Comparison of ENCODE assay signal across 10 cellular contexts in genomic region chr3:37072892-37073291, GRCh38.
DNase-seq lines count a peak whose midpoint lies in the region; ATAC-seq and TF ChIP-seq lines count a peak whose summit lies in the region.
"Had no signal": no experiment of that assay in that cellular context is flagged by ENCODE, and none has a peak within 500 bp of the region (broad histone marks: within the 10 kb centered on the region; RNA-seq: fewer than 3 reads in every experiment).

No MANE protein-coding gene starts in this region.

- peak overlapping the region; percentile 46 for H3K27ac Mint-ChIP-seq in neural crest cell (ENCODE audit: unreplicated experiment)

- TF ChIP-seq CTCF in brain microvascular endothelial cell (IDR thresholded peaks at IDR 0.05; ENCODE audit: low read depth, low read length, missing control alignments) (no peak), neural crest cell (conservative IDR thresholded peaks at IDR 0.05) (no peak)

- no peaks in the 10 kb centered on the region for H3K9me3 Mint-ChIP-seq in neural crest cell

- in situ Hi-C loops in brain microvascular endothelial cell (cut with HindIII; ENCODE audit: low pct_ligation_motif_present, low sequenced_read_pairs), result no loop called here

- ATAC-seq in HG02571 (IDR thresholded peaks at IDR 0.05; ENCODE audit: unreplicated experiment), result no peak

- DNase-seq in Daoy (ENCODE audit: low read depth), result peak; percentile 75
- peak; percentile 76 for DNase-seq in MG63
- peak; percentile 84 for DNase-seq in brain microvascular endothelial cell
- no peak for DNase-seq in neural crest cell (ENCODE audit: low read depth, low spot score)
- no peak for DNase-seq in epidermal melanocyte (ENCODE audit: insufficient read length, low spot score)
- no peak for DNase-seq in activated CD8-positive, alpha-beta memory T cell treated with anti-CD3 and anti-CD28 coated beads, Interleukin-2, amount 50 U/mL, for 48 hours
- DNase-seq in DMS53 treated with DMSO at 0.1 percent for 48 hours (lab: John Stamatoyannopoulos, UW; ENCODE audit: unreplicated experiment), result no peak
- DNase-seq: activated CD8-positive, alpha-beta memory T cell treated with anti-CD3 and anti-CD28 coated beads for 24 hours; effector memory CD4-positive, alpha-beta T cell had no signal

- no peaks in the 10 kb centered on the region for H3K4me1 Mint-ChIP-seq in neural crest cell

- H3K4me3 ChIP-seq in MG63, result peak overlapping the region; percentile 23; the same call in 1 of the 2 replicates
- no peak overlapping the region for H3K4me3 ChIP-seq in brain microvascular endothelial cell (ENCODE audit: low read depth, low read length)

- H3K4me3 Mint-ChIP-seq in neural crest cell, result no peak overlapping the region

- H3K27me3 Mint-ChIP-seq in neural crest cell (ENCODE audit: low read depth), result no peaks in the 10 kb centered on the region

- H3K27ac ChIP-seq in brain microvascular endothelial cell, result peak overlapping the region; percentile 34

- H3K9me3 ChIP-seq in MG63, result no peaks in the 10 kb centered on the region

- peaks cover 35% of the 10 kb centered on the region for H3K36me3 ChIP-seq in MG63
- H3K36me3 ChIP-seq in brain microvascular endothelial cell (replicated peaks), result peaks cover 11% of the 10 kb centered on the region

- peaks cover 19% of the 10 kb centered on the region for H3K36me3 Mint-ChIP-seq in neural crest cell (ENCODE audit: low read depth)

- H3K27me3 ChIP-seq in MG63 (no peaks in the 10 kb centered on the region), brain microvascular endothelial cell (replicated peaks) (no peaks in the 10 kb centered on the region)

Comparison
In these comparisons a context has a peak if more than half of its experiments do, and no peak if none do; other contexts are left out.
1. DNase-seq: peak in Daoy (single experiment), MG63 (single experiment) and brain microvascular endothelial cell (single experiment); none in neural crest cell (single experiment), epidermal melanocyte (single experiment), activated CD8-positive, alpha-beta memory T cell treated with anti-CD3 and anti-CD28 coated beads, Interleukin-2, amount 50 U/mL, for 48 hours (single experiment) and DMS53 treated with DMSO at 0.1 percent for 48 hours (single experiment).